9 cellular contexts compared by ENCODE assay signal in the genomic region with DNA sequence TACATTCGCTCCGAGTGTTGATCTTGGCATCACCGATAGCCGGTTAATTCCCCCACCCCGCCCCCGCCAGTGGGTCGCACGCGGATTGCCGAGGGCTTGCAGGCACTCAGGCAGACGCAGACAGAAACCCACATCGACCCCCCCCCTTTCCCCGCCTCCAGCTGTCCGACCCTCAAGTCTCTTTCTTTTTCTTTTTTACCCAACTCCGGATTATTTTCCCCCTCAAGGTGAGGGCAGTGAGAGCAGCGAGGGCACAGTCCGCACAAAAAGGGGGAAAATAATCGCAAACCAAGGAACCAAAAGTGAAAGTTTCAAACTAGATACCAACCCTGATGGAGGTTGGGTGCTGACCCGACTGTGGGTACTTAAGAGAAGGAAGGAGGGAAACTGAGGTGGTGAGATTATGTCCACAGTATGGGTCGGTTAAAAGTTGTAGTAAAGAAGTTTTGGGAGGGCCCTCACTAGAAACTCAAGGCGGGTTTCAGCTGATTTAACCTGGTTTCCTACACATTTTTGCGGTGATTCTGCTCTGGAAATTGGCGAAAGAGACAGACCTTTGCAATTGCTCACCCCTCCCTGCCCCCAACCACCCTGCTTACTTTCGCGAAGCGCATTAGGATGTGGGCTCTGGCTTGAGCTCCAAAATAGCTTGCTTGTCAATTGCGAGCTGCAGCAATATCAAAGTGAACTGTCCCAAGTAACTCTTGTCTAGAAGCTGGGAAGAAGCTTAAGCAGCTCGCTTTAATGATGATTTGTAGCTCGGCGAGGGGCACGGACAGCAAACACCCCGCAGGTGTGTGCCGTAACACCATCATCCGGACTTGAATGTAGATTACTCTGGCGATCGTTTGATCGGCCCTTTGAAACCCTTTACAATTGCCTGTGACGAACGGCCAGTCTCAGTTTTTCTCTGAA. TPM values are rescaled to one million over a fixed set of nuclear protein-coding genes. Genes with fewer than 3 reads are reported as not detected.
DNase-seq lines count a peak whose midpoint lies in the region; ATAC-seq and TF ChIP-seq lines count a peak whose summit lies in the region.
"Had no signal": no experiment of that assay in that cellular context is flagged by ENCODE, and none has a peak within 500 bp of the region (broad histone marks: within the 10 kb centered on the region; RNA-seq: fewer than 3 reads in every experiment).

No MANE protein-coding gene starts in this region.

- H3K4me1 Mint-ChIP-seq in progenitor cell of endocrine pancreas (ENCODE audit: low read depth), result peaks cover 16% of the 10 kb centered on the region

- H3K9me3 Mint-ChIP-seq in progenitor cell of endocrine pancreas (ENCODE audit: low read depth), result peaks cover 2% of the 10 kb centered on the region

- DNase-seq in DMS53 treated with DMSO at 0.1 percent for 48 hours (lab: John Stamatoyannopoulos, UW; ENCODE audit: unreplicated experiment) (peak; percentile 54), OCI-LY7 (ENCODE audit: low spot score) (peak; percentile 37), fibroblast of pulmonary artery (ENCODE audit: low read depth) (peak; percentile 6), progenitor cell of endocrine pancreas (ENCODE audit: low spot score, unreplicated experiment) (no peak), CD1c-positive myeloid dendritic cell (ENCODE audit: extremely low spot score) (no peak)
- DNase-seq: stimulated activated CD4-positive, alpha-beta T cell treated with anti-CD3 and anti-CD28 coated beads, Interleukin-12 subunit alpha, Interleukin-12 subunit beta, amount 100 ng/mL, for 4 hours had no signal

- no peaks in the 10 kb centered on the region for H3K9me2 ChIP-seq in OCI-LY7 (ENCODE audit: insufficient read depth, low read length)

- no peaks in the 10 kb centered on the region for H3K9me3 ChIP-seq in OCI-LY7 (ENCODE audit: low read length)

- H3K4me3 ChIP-seq in OCI-LY7 (ENCODE audit: low read depth, low read length, poor library complexity, severe bottlenecking), result peak overlapping the region; percentile 65
- H3K4me3 ChIP-seq in fibroblast of pulmonary artery (replicated peaks; ENCODE audit: low read depth, low read length), result peak overlapping the region; percentile 36

- peaks cover 51% of the 10 kb centered on the region for H3K4me1 ChIP-seq in OCI-LY7 (ENCODE audit: insufficient read depth, low read length, poor library complexity, severe bottlenecking)

- no peaks in the 10 kb centered on the region for H3K79me2 ChIP-seq in OCI-LY7 (ENCODE audit: insufficient read depth, low read depth, low read length)

- H3K27ac ChIP-seq in OCI-LY7 (ENCODE audit: low read depth, low read length, poor library complexity, severe bottlenecking), result no peak overlapping the region

- POLR2A ChIA-PET in OCI-LY7 (lab: Charles Lee), result interaction anchor here (0.6 to 2.6 kb wide), 7 partner anchors 9 to 752 kb away, joined by 3 to 10 read pairs (median 5); no protein-coding TSS in a partner anchor

- H3K4me2 ChIP-seq in OCI-LY7 (ENCODE audit: low read length), result peak overlapping the region; percentile 66

- no peak for TF ChIP-seq CTCF in OCI-LY7 (conservative IDR thresholded peaks at IDR 0.05; ENCODE audit: low read length)
- no peak for TF ChIP-seq CTCF in fibroblast of pulmonary artery (IDR thresholded peaks at IDR 0.05; ENCODE audit: low read length, missing control alignments)
- no peak for TF ChIP-seq CTCF in progenitor cell of endocrine pancreas (IDR thresholded peaks at IDR 0.05; ENCODE audit: unreplicated experiment)

- intact Hi-C loops in OCI-LY7 (cut with micrococcal nuclease; ENCODE audit: unreplicated experiment), result no loop called here

- H3K4me3 Mint-ChIP-seq in progenitor cell of endocrine pancreas (ENCODE audit: low read depth), result peak overlapping the region; percentile 73

- no peak for ATAC-seq in GM21737 (IDR thresholded peaks at IDR 0.05; ENCODE audit: unreplicated experiment)
- no peak for ATAC-seq in GM18861 (IDR thresholded peaks at IDR 0.05; ENCODE audit: unreplicated experiment)
- ATAC-seq in HG03097 (IDR thresholded peaks at IDR 0.05; ENCODE audit: low FRiP score, unreplicated experiment), result no peak

- peak overlapping the region; percentile 81 for H2AFZ ChIP-seq in OCI-LY7 (ENCODE audit: low read length)

- H3K36me3 ChIP-seq in OCI-LY7 (ENCODE audit: insufficient read depth, low read length), result no peaks in the 10 kb centered on the region

- H4K20me1 ChIP-seq in OCI-LY7 (ENCODE audit: insufficient read depth, low read length), result no peaks in the 10 kb centered on the region

- H3K36me3 Mint-ChIP-seq in progenitor cell of endocrine pancreas (ENCODE audit: insufficient read depth), result peaks cover 7% of the 10 kb centered on the region

- H3K27me3 Mint-ChIP-seq in progenitor cell of endocrine pancreas, result peaks cover 86% of the 10 kb centered on the region

- H3K27ac Mint-ChIP-seq in progenitor cell of endocrine pancreas, result peak overlapping the region; percentile 87

- CTCF ChIA-PET in OCI-LY7 (lab: Charles Lee; ENCODE audit: unreplicated experiment), result no interaction called here

- no TSS peak for BruUV-seq in OCI-LY7 (replicated peaks; lab: Mats Ljungman, UMichigan)

RNA-seq across cellular contexts. Expression of a gene that starts 15.7 kb away (rescaled TPM):
- 33.5 and 36.3 TPM in 2 replicates for total RNA-seq in OCI-LY7 (2014; rRNA removed; shearing (Covaris generic))
- total RNA-seq in OCI-LY7 (2022), result 11.3 and 11.5 TPM in 2 replicates
- 55.0 and 72.0 TPM in 2 replicates for total RNA-seq in progenitor cell of endocrine pancreas

Comparison
In these comparisons a context has a peak if more than half of its experiments do, and no peak if none do; other contexts are left out.
1. DNase-seq: peak in DMS53 treated with DMSO at 0.1 percent for 48 hours (single experiment), OCI-LY7 (single experiment) and fibroblast of pulmonary artery (single experiment); none in progenitor cell of endocrine pancreas (single experiment) and CD1c-positive myeloid dendritic cell (single experiment).